Comparison of ENCODE assay signal across 11 cellular contexts in genomic region chr19:10643166-10643967, GRCh38. TPM values are rescaled to one million over a fixed set of nuclear protein-coding genes. Genes with fewer than 3 reads are reported as not detected.
A peak's percentile ranks its signal among the peaks of the same experiment; 100 is the strongest.
DNase-seq lines count a peak whose midpoint lies in the region; ATAC-seq, FAIRE-seq and TF ChIP-seq lines count a peak whose summit lies in the region.
"Had no signal": no experiment of that assay in that cellular context is flagged by ENCODE, and none has a peak within 500 bp of the region (broad histone marks: within the 10 kb centered on the region; RNA-seq: fewer than 3 reads in every experiment).

No MANE protein-coding gene starts in this region.

- H3K27me3 Mint-ChIP-seq in CD8-positive, alpha-beta memory T cell, result peaks cover 0 to 2% of the 10 kb centered on the region in 2 donors

- no peak overlapping the region for H4K91ac ChIP-seq in H1 (replicated peaks; ENCODE audit: insufficient read length, low read length)

- no peak overlapping the region for H4K8ac ChIP-seq in H1 (ENCODE audit: extremely low read depth, insufficient read depth, low read length)

- peaks cover 4 to 52% (median 4%) of the 10 kb centered on the region in 3 donors for H3K36me3 Mint-ChIP-seq in CD8-positive, alpha-beta memory T cell

- H4K5ac ChIP-seq in H1 (ENCODE audit: insufficient read length, low read depth, low read length), result no peak overlapping the region

- no peak overlapping the region for H3K14ac ChIP-seq in H1 (ENCODE audit: insufficient read length)

- 0 out of 2 replicates have a peak overlapping the region, but pooled peaks have one; percentile 7 for H3K18ac ChIP-seq in H1 (ENCODE audit: extremely low read depth, low read length)

- no peak for TF ChIP-seq POLR2A in H1 (IDR thresholded peaks at IDR 0.05; ENCODE audit: control extremely low read depth in 1 of 2, low read depth in 2 of 2, low read length in 2 of 2)

- no peak overlapping the region for H3K23ac ChIP-seq in H1 (ENCODE audit: insufficient read length)

- peak overlapping the region; percentile 60; the same call in 1 of the 2 replicates for H2BK5ac ChIP-seq in H1 (ENCODE audit: low read depth, low read length)

- in situ Hi-C loops in G401 (cut with HindIII; ENCODE audit: low sequenced_read_pairs), result no loop called here

- 88% methylated on average over 21 of the region's 21 CpGs; no CpG with 5 or more reads in 1 of the 2 experiments for WGBS in H1 (ENCODE audit: extremely low coverage in 1 of 2, insufficient coverage in 1 of 2, insufficient read length in 1 of 2, insufficient replicate concordance in 2 of 2, low coverage in 1 of 2, low lambda C conversion rate in 2 of 2, missing lambda C conversion rate in 1 of 2), 2 experiments
- 57 to 60% (median 58%) methylated on average over 21 of the region's 21 CpGs for WGBS in psoas muscle, 3 donors

- DNase-seq in CD8-positive, alpha-beta memory T cell, result no peak
- DNase-seq in RWPE1 (ENCODE audit: low spot score) (no peak), H1 (ENCODE audit: low read depth in 1 of 2, low spot score in 2 of 2) (no peak), psoas muscle (no peak), HCEC 1CT (no peak), NCI-H2171 (lab: John Stamatoyannopoulos, UW) (no peak), G401 (ENCODE audit: low spot score) (no peak)
- DNase-seq: DMS153 had no signal

- CTCF ChIA-PET in CD8-positive, alpha-beta memory T cell (lab: Charles Lee), result interaction anchor here (0.5 to 15.7 kb wide), 15 partner anchors 17 to 274 kb away, joined by 3 to 371 read pairs (median 10); partner anchors contain the start of genes KEAP1 and QTRT1
- CTCF ChIA-PET in RWPE1 (lab: Yijun Ruan, JAX), result interaction anchor here (0.6 to 2.1 kb wide), 4 partner anchors 15 to 92 kb away, joined by 3 to 81 read pairs (median 5); no protein-coding TSS in a partner anchor
- CTCF ChIA-PET in H1 (lab: Charles Lee; ENCODE audit: partially characterized antibody), result interaction anchor here (0.6 to 14.2 kb wide), 23 partner anchors 9 to 219 kb away, joined by 3 to 267 read pairs (median 10); partner anchors contain the start of gene SLC44A2

- POLR2A ChIA-PET in CD8-positive, alpha-beta memory T cell (lab: Charles Lee), result interaction anchor here (1.6 to 3.1 kb wide), 2 partner anchors 40 to 98 kb away, joined by 3 to 28 read pairs; no protein-coding TSS in a partner anchor
- POLR2A ChIA-PET in RWPE1 (lab: Yijun Ruan, JAX; ENCODE audit: low non-redundant PET) (no interaction called here), H1 (lab: Charles Lee; ENCODE audit: partially characterized antibody) (interaction anchor here (0.7 to 59.0 kb wide), 20 partner anchors 8 to 202 kb away, joined by 3 to 1874 read pairs (median 8); partner anchors contain the start of genes CDKN2D, DNM2, ILF3 and QTRT1)

- H3K56ac ChIP-seq in H1 (replicated peaks; ENCODE audit: insufficient read length, low read depth, low read length), result no peak overlapping the region

- no peak overlapping the region for H2AFZ ChIP-seq in H1 (ENCODE audit: low read length)

- H3K36me3 ChIP-seq in CD8-positive, alpha-beta memory T cell (ENCODE audit: insufficient read depth, low read length), result peaks cover 11% of the 10 kb centered on the region
- H3K36me3 ChIP-seq in H1 (ENCODE audit: control insufficient read depth in 2 of 4, insufficient read depth in 4 of 4, low read length in 3 of 4) (peaks cover 5 to 30% (median 12%) of the 10 kb centered on the region in 4 experiments; a peak in 7 of 8 replicates), psoas muscle (ENCODE audit: insufficient read depth in 1 of 2, low read depth in 1 of 2) (peaks cover 3 to 52% of the 10 kb centered on the region in 2 donors)

- no peak for ATAC-seq in psoas muscle
- ATAC-seq in GM18867 (IDR thresholded peaks at IDR 0.05; ENCODE audit: unreplicated experiment), result no peak

- no peak overlapping the region for H2BK15ac ChIP-seq in H1 (ENCODE audit: low read length)

- H3K27ac Mint-ChIP-seq in CD8-positive, alpha-beta memory T cell, result peak overlapping the region in 7 of 8 donors; percentile 59 to 92 (median 82)

- no peaks in the 10 kb centered on the region for H3K79me1 ChIP-seq in H1 (ENCODE audit: low read depth, low read length)

- no peak overlapping the region for H2BK120ac ChIP-seq in H1 (replicated peaks; ENCODE audit: low read depth, low read length)

- peak overlapping the region in 1 of 7 donors; percentile 33 for H3K4me3 Mint-ChIP-seq in CD8-positive, alpha-beta memory T cell

- peaks cover 0 to 2% of the 10 kb centered on the region in 2 experiments for H4K20me1 ChIP-seq in H1 (replicated peaks in 1 of 2; ENCODE audit: control insufficient read depth in 1 of 2, insufficient read depth in 2 of 2, low read length in 2 of 2)

- TF ChIP-seq RAD21 in H1 (IDR thresholded peaks at IDR 0.05 in 1 of 2, conservative IDR thresholded peaks at IDR 0.05 in 1 of 2; ENCODE audit: low read depth in 2 of 2, low read length in 2 of 2), result no peak

- no peak overlapping the region for H2BK12ac ChIP-seq in H1 (ENCODE audit: low read depth, low read length)

- H3K4ac ChIP-seq in H1 (replicated peaks; ENCODE audit: insufficient read length, low read depth, low read length), result no peak overlapping the region

- no peak overlapping the region for H3K4me3 ChIP-seq in CD8-positive, alpha-beta memory T cell (ENCODE audit: low read length)
- H3K4me3 ChIP-seq in H1 (ENCODE audit: extremely low read depth in 1 of 4, insufficient read depth in 2 of 4, low read depth in 3 of 4, low read length in 4 of 4), result no peak overlapping the region
- H3K4me3 ChIP-seq in psoas muscle, result no peak overlapping the region

- TF ChIP-seq EP300 in H1 (IDR thresholded peaks at IDR 0.05; ENCODE audit: borderline replicate concordance in 1 of 2, low read depth in 2 of 2, low read length in 2 of 2), result no peak

- no peaks in the 10 kb centered on the region for H3K27me3 ChIP-seq in CD8-positive, alpha-beta memory T cell (ENCODE audit: insufficient read depth, low read length, poor library complexity, severe bottlenecking)
- no peaks in the 10 kb centered on the region for H3K27me3 ChIP-seq in H1 (replicated peaks in 1 of 4; ENCODE audit: control insufficient read depth in 3 of 4, extremely low read depth in 1 of 4, insufficient read depth in 3 of 4, low read length in 3 of 4)
- H3K27me3 ChIP-seq in psoas muscle (ENCODE audit: insufficient read depth in 3 of 3, low read length in 2 of 3), result no peaks in the 10 kb centered on the region

- H3K9ac ChIP-seq in H1 (replicated peaks in 1 of 4; ENCODE audit: extremely low read depth in 1 of 4, low read depth in 3 of 4, low read length in 3 of 4), result no peak overlapping the region

- peaks cover 22% of the 10 kb centered on the region for H3K4me1 ChIP-seq in CD8-positive, alpha-beta memory T cell (ENCODE audit: insufficient read depth, low read length)
- H3K4me1 ChIP-seq in H1 (replicated peaks in 1 of 4; ENCODE audit: control insufficient read depth in 3 of 4, insufficient read depth in 4 of 4, low read length in 3 of 4) (peaks cover 6 to 17% (median 13%) of the 10 kb centered on the region in 4 experiments), psoas muscle (peaks cover 8% of the 10 kb centered on the region)

- no peak overlapping the region for H2BK20ac ChIP-seq in H1 (ENCODE audit: low read length)

- no peak overlapping the region for H3K27ac ChIP-seq in CD8-positive, alpha-beta memory T cell (ENCODE audit: low read depth, low read length)
- peak overlapping the region; percentile 76 for H3K27ac ChIP-seq in RWPE1
- peak overlapping the region; percentile 26; the same call in 1 of the 2 replicates for H3K27ac ChIP-seq in H1 (ENCODE audit: low read depth, low read length)
- H3K27ac ChIP-seq in psoas muscle, result peak overlapping the region; percentile 46

- H3K9me3 Mint-ChIP-seq in CD8-positive, alpha-beta memory T cell, result no peaks in the 10 kb centered on the region

- no peak overlapping the region for H3K4me2 ChIP-seq in H1 (ENCODE audit: insufficient read depth in 1 of 2, low read depth in 2 of 2, low read length in 2 of 2)

- H3K23me2 ChIP-seq in H1 (ENCODE audit: low read depth, low read length), result no peaks in the 10 kb centered on the region

- no peak for TF ChIP-seq CTCF in RWPE1 (conservative IDR thresholded peaks at IDR 0.05; ENCODE audit: low read depth)
- TF ChIP-seq CTCF in H1 (IDR thresholded peaks at IDR 0.05; ENCODE audit: control extremely low read depth in 1 of 3, insufficient read depth in 1 of 3, low read depth in 1 of 3, low read length in 3 of 3), result no peak
- TF ChIP-seq CTCF in psoas muscle (IDR thresholded peaks at IDR 0.05), result no peak

- H3K4me1 Mint-ChIP-seq in CD8-positive, alpha-beta memory T cell, result peaks cover 14 to 24% (median 16%) of the 10 kb centered on the region in 3 donors

- 0 out of 2 replicates have a peak overlapping the region, but pooled peaks have one; percentile 19 for H2AK5ac ChIP-seq in H1 (ENCODE audit: low read depth, low read length)

- intact Hi-C loops in psoas muscle (cut with DNase I), result no loop called here

- no peaks in the 10 kb centered on the region for H3K79me2 ChIP-seq in H1 (ENCODE audit: control insufficient read depth in 1 of 2, insufficient read depth in 2 of 2, low read length in 2 of 2)

- H3K9me3 ChIP-seq in CD8-positive, alpha-beta memory T cell (ENCODE audit: low read length), result no peaks in the 10 kb centered on the region
- H3K9me3 ChIP-seq in H1 (ENCODE audit: insufficient read depth in 2 of 2, low read depth in 1 of 2, low read length in 1 of 2) (no peaks in the 10 kb centered on the region), psoas muscle (no peaks in the 10 kb centered on the region)

- no peak for FAIRE-seq in H1 (lab: Jason Lieb, UNC)

RNA-seq across cellular contexts. Expression of gene ILF3, which starts 10.8 kb away (rescaled TPM):
- total RNA-seq in CD8-positive, alpha-beta memory T cell, result 100 to 1,000 TPM; 471 to 475 TPM
- 100.0 TPM for polyA plus RNA-seq in CD8-positive, alpha-beta memory T cell
- 675 and 695 TPM in 2 replicates for total RNA-seq in H1 (2021; fragmentation: NEBNext Ultra II Directional; extraction: Animal tissue kit (Norgen Biotek cat#: 25700))
- polyA plus RNA-seq in H1 (2011; rRNA removed) (291 and 412 TPM in 2 replicates), psoas muscle (100 to 1,000 TPM in 2 of 3 donors, 10 to 100 TPM in 1; 70.6 to 148 (median 139) TPM)
- 422 TPM for polyA plus RNA-seq in H1 (2011; cell fraction: cytosol; rRNA removed)
- 936 TPM for polyA plus RNA-seq in H1 (2011; cell fraction: nucleus; rRNA removed)
- 420 to 558 TPM (median 549 TPM) in 4 replicates for polyA plus RNA-seq in H1 (2012, experiment 1 of 2)
- 262 TPM for polyA plus RNA-seq in H1 (2012, experiment 2 of 2)
- 360 TPM for polyA plus RNA-seq in H1 (2013, experiment 1 of 2)
- 337 TPM for polyA plus RNA-seq in H1 (2013, experiment 2 of 2)
- polyA minus RNA-seq in H1 (2011; rRNA and poly(A)+ RNA removed), result 399 and 421 TPM in 2 replicates
- 267 TPM for polyA minus RNA-seq in H1 (2011; cell fraction: cytosol; rRNA and poly(A)+ RNA removed)
- polyA minus RNA-seq in H1 (2011; cell fraction: nucleus; rRNA and poly(A)+ RNA removed), result 311 TPM
- total RNA-seq in psoas muscle, result 100 to 1,000 TPM; 112 to 189 (median 157) TPM
- 363 and 464 TPM in 2 replicates for total RNA-seq in G401 (2014; rRNA removed; shearing (Covaris generic))

RNA-seq across cellular contexts. Expression of gene SLC44A2, which starts 18.0 kb away (rescaled TPM):
- 10 to 100 TPM; 70.5 to 88.2 TPM for total RNA-seq in CD8-positive, alpha-beta memory T cell
- 285 TPM for polyA plus RNA-seq in CD8-positive, alpha-beta memory T cell
- 118 and 120 TPM in 2 replicates for total RNA-seq in H1 (2021; fragmentation: NEBNext Ultra II Directional; extraction: Animal tissue kit (Norgen Biotek cat#: 25700))
- polyA plus RNA-seq in H1 (2011; rRNA removed) (105 and 113 TPM in 2 replicates), psoas muscle (10 to 100 TPM; 36.3 to 73.4 (median 63.2) TPM)
- polyA plus RNA-seq in H1 (2011; cell fraction: cytosol; rRNA removed), result 80.7 TPM
- polyA plus RNA-seq in H1 (2011; cell fraction: nucleus; rRNA removed), result 208 TPM
- polyA plus RNA-seq in H1 (2012, experiment 1 of 2), result 91.8 to 115 TPM (median 97.4 TPM) in 4 replicates
- 122 TPM for polyA plus RNA-seq in H1 (2012, experiment 2 of 2)
- 119 TPM for polyA plus RNA-seq in H1 (2013, experiment 1 of 2)
- 115 TPM for polyA plus RNA-seq in H1 (2013, experiment 2 of 2)
- polyA minus RNA-seq in H1 (2011; rRNA and poly(A)+ RNA removed), result 110 and 111 TPM in 2 replicates
- 60.9 TPM for polyA minus RNA-seq in H1 (2011; cell fraction: cytosol; rRNA and poly(A)+ RNA removed)
- polyA minus RNA-seq in H1 (2011; cell fraction: nucleus; rRNA and poly(A)+ RNA removed), result 63.2 TPM
- total RNA-seq in psoas muscle, result 100 to 1,000 TPM in 1 of 4 donors, 10 to 100 TPM in 3; 73.8 to 104 (median 83.8) TPM
- 7.4 and 12.8 TPM in 2 replicates for total RNA-seq in G401 (2014; rRNA removed; shearing (Covaris generic))

RNA-seq across cellular contexts. Expression of gene AP1M2, which starts 56.3 kb away (rescaled TPM):
- not detected for total RNA-seq in CD8-positive, alpha-beta memory T cell
- not detected for polyA plus RNA-seq in CD8-positive, alpha-beta memory T cell
- 140 and 141 TPM in 2 replicates for total RNA-seq in H1 (2021; fragmentation: NEBNext Ultra II Directional; extraction: Animal tissue kit (Norgen Biotek cat#: 25700))
- polyA plus RNA-seq in H1 (2011; rRNA removed) (161 and 205 TPM in 2 replicates), psoas muscle (under 1 TPM in 1 of 3 donors, not detected in 2; 0.13 TPM)
- polyA plus RNA-seq in H1 (2011; cell fraction: cytosol; rRNA removed), result 177 TPM
- polyA plus RNA-seq in H1 (2011; cell fraction: nucleus; rRNA removed), result 187 TPM
- 84.6 to 161 TPM (median 155 TPM) in 4 replicates for polyA plus RNA-seq in H1 (2012, experiment 1 of 2)
- polyA plus RNA-seq in H1 (2012, experiment 2 of 2), result 267 TPM
- 62.8 TPM for polyA plus RNA-seq in H1 (2013, experiment 1 of 2)
- polyA plus RNA-seq in H1 (2013, experiment 2 of 2), result 59.0 TPM
- 247 and 253 TPM in 2 replicates for polyA minus RNA-seq in H1 (2011; rRNA and poly(A)+ RNA removed)
- 115 TPM for polyA minus RNA-seq in H1 (2011; cell fraction: cytosol; rRNA and poly(A)+ RNA removed)
- 78.3 TPM for polyA minus RNA-seq in H1 (2011; cell fraction: nucleus; rRNA and poly(A)+ RNA removed)
- not detected for total RNA-seq in psoas muscle
- 75.0 and 80.7 TPM in 2 replicates for total RNA-seq in G401 (2014; rRNA removed; shearing (Covaris generic))
- total RNA-seq: pulmonary artery endothelial cell, Right ventricle myocardium inferior had no signal

RNA-seq across cellular contexts. Expression of gene QTRT1, which starts 57.9 kb away (rescaled TPM):
- 10 to 100 TPM; 76.1 to 80.1 TPM for total RNA-seq in CD8-positive, alpha-beta memory T cell
- 32.2 TPM for polyA plus RNA-seq in CD8-positive, alpha-beta memory T cell
- total RNA-seq in H1 (2021; fragmentation: NEBNext Ultra II Directional; extraction: Animal tissue kit (Norgen Biotek cat#: 25700)), result 61.1 and 61.6 TPM in 2 replicates
- 94.2 and 126 TPM in 2 replicates for polyA plus RNA-seq in H1 (2011; rRNA removed)
- 106 TPM for polyA plus RNA-seq in H1 (2011; cell fraction: cytosol; rRNA removed)
- polyA plus RNA-seq in H1 (2011; cell fraction: nucleus; rRNA removed), result 245 TPM
- 59.3 to 105 TPM (median 99.7 TPM) in 4 replicates for polyA plus RNA-seq in H1 (2012, experiment 1 of 2)
- polyA plus RNA-seq in H1 (2012, experiment 2 of 2), result 74.3 TPM
- 33.7 TPM for polyA plus RNA-seq in H1 (2013, experiment 1 of 2)
- 31.1 TPM for polyA plus RNA-seq in H1 (2013, experiment 2 of 2)
- 24.7 and 28.9 TPM in 2 replicates for polyA minus RNA-seq in H1 (2011; rRNA and poly(A)+ RNA removed)
- 20.5 TPM for polyA minus RNA-seq in H1 (2011; cell fraction: cytosol; rRNA and poly(A)+ RNA removed)
- 38.8 TPM for polyA minus RNA-seq in H1 (2011; cell fraction: nucleus; rRNA and poly(A)+ RNA removed)
- total RNA-seq in psoas muscle, result 10 to 100 TPM; 24.7 to 28.8 (median 27.1) TPM
- polyA plus RNA-seq in psoas muscle, result 10 to 100 TPM; 15.9 to 33.4 (median 28.6) TPM
- 85.4 and 93.4 TPM in 2 replicates for total RNA-seq in G401 (2014; rRNA removed; shearing (Covaris generic))

Comparison
In these comparisons a context has a peak if more than half of its experiments do, and no peak if none do; other contexts are left out.
1. RNA of gene AP1M2, which starts 56.3 kb away (total RNA-seq): 140 to 141 TPM in H1 and 75.0 to 80.7 TPM in G401; not detected in CD8-positive, alpha-beta memory T cell and not detected in psoas muscle; every median in the first group is over 10 times any median in the second.